19 cellular contexts compared by ENCODE assay signal in genomic region chrX:17803449-17803848, GRCh38. TPM values are rescaled to one million over a fixed set of nuclear protein-coding genes. Genes with fewer than 3 reads are reported as not detected.
"Had no signal": no experiment of that assay in that cellular context is flagged by ENCODE, and none has a peak within 500 bp of the region (broad histone marks: within the 10 kb centered on the region; RNA-seq: fewer than 3 reads in every experiment).

No MANE protein-coding gene starts in this region.

- H3K4me1 Mint-ChIP-seq: natural killer cell had no signal

- H3K4me3 Mint-ChIP-seq: natural killer cell, neural crest cell had no signal

- H3K9me3 ChIP-seq: esophagus muscularis mucosa, gastrocnemius medialis, mucosa of descending colon, ovary, stomach, thoracic aorta had no signal

- H3K9me3 Mint-ChIP-seq: natural killer cell had no signal

- H3K27me3 ChIP-seq: esophagus muscularis mucosa, gastrocnemius medialis, ovary, stomach had no signal

- ATAC-seq: gastrocnemius medialis, left colon, mucosa of descending colon, natural killer cell, right cardiac atrium had no signal

- H3K4me3 ChIP-seq: esophagus muscularis mucosa, gastrocnemius medialis, mucosa of descending colon, ovary, stomach, thoracic aorta had no signal

- H3K4me1 ChIP-seq: esophagus muscularis mucosa, gastrocnemius medialis, stomach had no signal

- H3K36me3 Mint-ChIP-seq: natural killer cell had no signal

- H3K36me3 ChIP-seq: gastrocnemius medialis, ovary, thoracic aorta had no signal

- FAIRE-seq: endometrium, small intestine had no signal

- H3K27ac ChIP-seq: esophagus muscularis mucosa, gastrocnemius medialis, ovary, stomach, thoracic aorta had no signal

- H3K27ac Mint-ChIP-seq: natural killer cell had no signal

- DNase-seq: effector memory CD4-positive, alpha-beta T cell; gastrocnemius medialis; glutamatergic neuron; islet precursor cell; left colon; mucosa of descending colon; natural killer cell; ovary; right cardiac atrium; small intestine; stimulated activated CD4-positive, alpha-beta T cell treated with anti-CD3 and anti-CD28 coated beads, Interleukin-12 subunit alpha, Interleukin-12 subunit beta, amount 100 ng/mL, for 4 hours; stimulated activated naive CD4-positive, alpha-beta T cell; stomach; substantia nigra had no signal

RNA-seq across cellular contexts. Expression of gene RAI2, which starts 57.6 kb away (rescaled TPM):
- total RNA-seq: fibroblast of villous mesenchyme, natural killer cell had no signal
